In genomic region chr7:101217388-101218235, GRCh38 we compare ENCODE assay signal across 8 cellular contexts. TPM values are rescaled to one million over a fixed set of nuclear protein-coding genes. Genes with fewer than 3 reads are reported as not detected.
DNase-seq lines count a peak whose midpoint lies in the region; ATAC-seq and TF ChIP-seq lines count a peak whose summit lies in the region.

TSS of gene PLOD3 (minus strand) at chr7:101217581. CDS start at chr7:101217274, 307 bp downstream.
TSS of gene ZNHIT1 (plus strand) at chr7:101218165. CDS start at chr7:101218196, 31 bp downstream.

- H3K9me2 ChIP-seq in PC-9 (ENCODE audit: insufficient read depth): no peaks in the 10 kb centered on the region

- H4K20me1 ChIP-seq in PC-9 (ENCODE audit: insufficient read depth): no peaks in the 10 kb centered on the region; the same call in 1 of the 2 replicates

- H3K36me3 ChIP-seq in PC-9 (ENCODE audit: low read depth): no peaks in the 10 kb centered on the region

- no peak for TF ChIP-seq CTCF in PC-9 (conservative IDR thresholded peaks at IDR 0.05)
- no peak for TF ChIP-seq CTCF in epithelial cell of proximal tubule (conservative IDR thresholded peaks at IDR 0.05; ENCODE audit: low read depth, low read length)

- 0 out of 2 replicates have a peak, but pooled peaks cover 12% of the 10 kb centered on the region for H3K4me1 ChIP-seq in PC-9 (replicated peaks; ENCODE audit: insufficient read depth)

- ATAC-seq in GM21619 (IDR thresholded peaks at IDR 0.05; ENCODE audit: unreplicated experiment): peak; percentile 64

- intact Hi-C loops in PC-9 (cut with micrococcal nuclease; ENCODE audit: unreplicated experiment): loop anchor here (1.0 kb wide), 3 partner anchors 15 to 35 kb away; no protein-coding TSS in a partner anchor

- H3K27ac ChIP-seq in PC-9: peak within 1 kb of the TSS; percentile 80

- H3K4me2 ChIP-seq in PC-9: peak within 1 kb of the TSS; percentile 83

- H3K79me2 ChIP-seq in PC-9 (ENCODE audit: low read depth): peaks cover 38% of the 10 kb centered on the region

- CTCF ChIA-PET in PC-9 (lab: Charles Lee): interaction anchor here (0.5 to 1.7 kb wide), 10 partner anchors 17 to 492 kb away, joined by 3 to 22 read pairs (median 6); partner anchors contain the start of genes FIS1, IFT22 and VGF

- no peaks in the 10 kb centered on the region for H3K27me3 ChIP-seq in PC-9 (ENCODE audit: insufficient read depth, low read depth)

- H3K9me3 ChIP-seq in PC-9 (ENCODE audit: insufficient read depth, low read depth): no peaks in the 10 kb centered on the region

- no TSS peak for BruUV-seq in PC-9 (replicated peaks; lab: Mats Ljungman, UMichigan)

- H3K4me3 ChIP-seq in Jurkat, Clone E6-1 (ENCODE audit: low read length): peak within 1 kb of the TSS; percentile 94
- peak within 1 kb of the TSS; percentile 82 for H3K4me3 ChIP-seq in PC-9
- H3K4me3 ChIP-seq in epithelial cell of proximal tubule (ENCODE audit: low read depth, low read length): peak within 1 kb of the TSS; percentile 68

- H3F3A ChIP-seq in PC-9 (ENCODE audit: insufficient read depth, low read depth): no peaks in the 10 kb centered on the region

- POLR2A ChIA-PET in PC-9 (lab: Charles Lee; ENCODE audit: unreplicated experiment): interaction anchor here (0.6 to 1.7 kb wide), 15 partner anchors 12 to 789 kb away, joined by 3 to 61 read pairs (median 5); partner anchors contain the start of genes SERPINE1 and ZCWPW1

- peak; percentile 95 for DNase-seq in DMS153 (lab: John Stamatoyannopoulos, UW)
- DNase-seq in Jurkat, Clone E6-1 (ENCODE audit: low read depth, low spot score): peak; percentile 97
- DNase-seq in PC-9: peak; percentile 92 to 95
- peak; percentile 91 for DNase-seq in activated T-cell treated with anti-CD3 and anti-CD28 coated beads, Interleukin-2, amount 50 U/mL, for 1 hour
- peak; percentile 85 for DNase-seq in epithelial cell of proximal tubule (ENCODE audit: low read depth)
- peak; percentile 98 for DNase-seq in mucosa of gallbladder (ENCODE audit: low spot score)
- peak; percentile 92 to 95 for DNase-seq in stimulated activated CD8-positive, alpha-beta memory T cell treated with anti-CD3 and anti-CD28 coated beads, Interleukin-4, amount 100 ng/mL, for 4 hours (ENCODE audit: low read depth in 2 of 2, low spot score in 1 of 2)

- peak within 1 kb of the TSS; percentile 94 for H2AFZ ChIP-seq in PC-9

RNA-seq across cellular contexts. Expression of gene PLOD3, which starts in this region (rescaled TPM):
- 14.3 TPM for polyA plus RNA-seq in Jurkat, Clone E6-1 (2012; ENCODE audit: insufficient read depth, insufficient read length)
- total RNA-seq in PC-9 (2021) (93.2 and 105 TPM in 2 replicates), epithelial cell of proximal tubule (75.0 and 78.3 TPM in 2 replicates), mucosa of gallbladder (104 TPM)

RNA-seq across cellular contexts. Expression of gene ZNHIT1, which starts in this region (rescaled TPM):
- polyA plus RNA-seq in Jurkat, Clone E6-1 (2012; ENCODE audit: insufficient read depth, insufficient read length): 83.0 TPM
- total RNA-seq in PC-9 (2021): 105 and 110 TPM in 2 replicates
- total RNA-seq in epithelial cell of proximal tubule: 119 and 129 TPM in 2 replicates
- total RNA-seq in mucosa of gallbladder: 92.6 TPM

Comparison
In these comparisons a context has a peak if more than half of its experiments do, and no peak if none do; other contexts are left out.
1. Peak in every context shown above with its lines: DNase-seq, ATAC-seq, H3K4me3 ChIP-seq and H3K27ac ChIP-seq.